Comparison of ENCODE assay signal across 10 cellular contexts in the genomic region with DNA sequence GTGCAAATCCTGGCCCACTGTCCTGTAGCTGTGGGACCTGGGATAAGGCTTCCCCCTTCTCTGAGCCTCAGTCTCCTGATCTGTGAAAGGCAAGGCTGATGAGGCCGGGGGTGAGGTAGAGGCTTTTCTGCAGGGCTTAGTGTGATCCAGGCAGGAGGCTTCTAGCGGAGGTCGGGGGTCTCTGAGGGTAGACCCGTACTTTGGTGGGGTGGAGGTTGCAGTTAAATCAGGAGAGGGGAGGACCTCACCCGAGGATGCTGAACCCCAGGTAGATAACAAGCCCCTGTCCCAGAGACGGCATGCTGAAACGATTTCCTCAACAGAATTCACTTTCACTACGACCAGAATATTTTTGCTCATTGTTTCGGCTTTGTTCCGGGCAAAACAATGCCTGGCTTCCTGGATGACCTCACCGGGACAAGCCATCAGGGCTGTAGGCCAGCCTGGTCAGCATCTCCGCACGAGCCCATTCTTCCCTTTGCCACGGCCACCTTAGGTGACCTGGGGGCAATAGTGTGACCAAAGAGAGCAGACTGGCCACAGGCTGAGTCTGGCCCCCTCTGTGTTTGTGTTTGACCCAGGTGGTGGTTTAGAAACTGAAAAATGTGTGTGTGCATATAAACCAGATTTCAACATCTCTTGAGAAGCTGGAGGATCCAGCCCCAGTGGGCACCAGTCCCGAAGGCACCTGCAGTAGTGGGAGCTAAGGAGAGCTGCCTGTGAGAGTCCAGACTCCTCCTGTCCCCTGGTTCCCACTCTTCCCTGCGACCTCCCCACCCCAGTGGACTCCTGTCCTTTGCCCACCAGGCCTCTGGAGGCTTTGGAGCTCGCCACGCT. TPM values are rescaled to one million over a fixed set of nuclear protein-coding genes. Genes with fewer than 3 reads are reported as not detected.
A peak's percentile ranks its signal among the peaks of the same experiment; 100 is the strongest.
DNase-seq lines count a peak whose midpoint lies in the region; ATAC-seq and TF ChIP-seq lines count a peak whose summit lies in the region.
"Had no signal": no experiment of that assay in that cellular context is flagged by ENCODE, and none has a peak within 500 bp of the region (broad histone marks: within the 10 kb centered on the region; RNA-seq: fewer than 3 reads in every experiment).

No MANE protein-coding gene starts in this region.

- no peak for ATAC-seq in Right ventricle myocardium superior (ENCODE audit: poor library complexity)
- no peak for ATAC-seq in upper lobe of right lung

- no peaks in the 10 kb centered on the region for H3K9me3 ChIP-seq in left ventricle myocardium inferior (replicated peaks)
- H3K9me3 ChIP-seq in upper lobe of right lung: no peaks in the 10 kb centered on the region

- H3K4me3 ChIP-seq in left ventricle myocardium inferior (peak overlapping the region; percentile 32), upper lobe of right lung (no peak overlapping the region)
- H3K4me3 ChIP-seq: hepatocyte had no signal

- no peak for TF ChIP-seq CTCF in left ventricle myocardium inferior (IDR thresholded peaks at IDR 0.05; ENCODE audit: borderline replicate concordance)
- no peak for TF ChIP-seq CTCF in upper lobe of right lung (IDR thresholded peaks at IDR 0.05)

- peaks cover 98% of the 10 kb centered on the region for H3K4me1 ChIP-seq in left ventricle myocardium inferior
- peaks cover 92% of the 10 kb centered on the region for H3K4me1 ChIP-seq in upper lobe of right lung

- intact Hi-C loops in left ventricle myocardium inferior (cut with micrococcal nuclease) (no loop called here), Right ventricle myocardium superior (cut with DNase I) (no loop called here), upper lobe of right lung (cut with DNase I) (no loop called here)

- peaks cover 16% of the 10 kb centered on the region for H3K27me3 ChIP-seq in left ventricle myocardium inferior (ENCODE audit: low read depth)
- H3K27me3 ChIP-seq in upper lobe of right lung: no peaks in the 10 kb centered on the region
- H3K27me3 ChIP-seq: hepatocyte had no signal

- no peaks in the 10 kb centered on the region for H3K36me3 ChIP-seq in left ventricle myocardium inferior
- H3K36me3 ChIP-seq in upper lobe of right lung: no peaks in the 10 kb centered on the region

- H3K27ac ChIP-seq in left ventricle myocardium inferior (replicated peaks) (peak overlapping the region; percentile 83), angular gyrus (ENCODE audit: low read depth, low read length) (peak overlapping the region; percentile 60), upper lobe of right lung (peak overlapping the region; percentile 89)

- DNase-seq in left ventricle myocardium inferior (no peak), Right ventricle myocardium superior (no peak), medulla oblongata (ENCODE audit: extremely low spot score) (peak; percentile 55), upper lobe of right lung (peak; percentile 78), ureter (ENCODE audit: low spot score) (no peak), NCI-H146 treated with DMSO at 0.1 percent for 48 hours (lab: John Stamatoyannopoulos, UW; ENCODE audit: unreplicated experiment) (no peak)
- no peak for DNase-seq in activated CD4-positive, alpha-beta T cell treated with anti-CD3 and anti-CD28 coated beads, Interleukin-2, amount 50 U/mL, for 4 hours
- DNase-seq: T1000 had no signal

RNA-seq across cellular contexts. Expression of gene SLC6A6, which starts 33.0 kb away (rescaled TPM):
- total RNA-seq in left ventricle myocardium inferior (35.4 TPM), Right ventricle myocardium superior (13.5 TPM), upper lobe of right lung (54.3 TPM), ureter (19.4 TPM)

Comparison
In these comparisons a context has a peak if more than half of its experiments do, and no peak if none do; other contexts are left out.
1. DNase-seq: peak in medulla oblongata (single experiment) and upper lobe of right lung (single experiment); none in left ventricle myocardium inferior (single experiment), Right ventricle myocardium superior (single experiment), ureter (single experiment), NCI-H146 treated with DMSO at 0.1 percent for 48 hours (single experiment) and activated CD4-positive, alpha-beta T cell treated with anti-CD3 and anti-CD28 coated beads, Interleukin-2, amount 50 U/mL, for 4 hours (0 of 2).
2. Peak in every context shown above with its lines, with median percentiles within 50 percentile points of each other: H3K27ac ChIP-seq.